ENCODE assay signal across 1 cellular context in the genomic region with DNA sequence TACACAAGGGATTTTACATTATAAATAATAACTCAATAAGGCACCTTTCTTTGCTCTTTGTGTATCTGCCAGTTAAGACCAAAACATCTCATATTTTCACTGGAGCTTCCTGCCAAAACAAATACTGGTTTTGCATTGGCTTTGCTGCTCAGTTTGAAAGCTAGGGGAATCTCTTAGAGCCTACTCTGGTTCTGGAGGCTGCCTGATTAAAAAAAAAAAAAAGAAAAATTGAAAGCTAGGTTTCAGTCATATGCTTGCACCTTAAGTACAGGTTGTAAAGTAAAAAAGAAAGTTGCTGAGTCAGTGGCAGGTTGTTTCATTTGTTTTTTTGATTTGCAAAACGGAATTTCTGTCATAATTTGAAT.
TF ChIP-seq lines count a peak whose summit lies in the region.

No MANE protein-coding gene starts in this region.

TF ChIP-seq in GM12878, 131 proteins besides CTCF, POLR2A, EP300 and RAD21 (continued from another document):
- TF ChIP-seq, protein P1, sequence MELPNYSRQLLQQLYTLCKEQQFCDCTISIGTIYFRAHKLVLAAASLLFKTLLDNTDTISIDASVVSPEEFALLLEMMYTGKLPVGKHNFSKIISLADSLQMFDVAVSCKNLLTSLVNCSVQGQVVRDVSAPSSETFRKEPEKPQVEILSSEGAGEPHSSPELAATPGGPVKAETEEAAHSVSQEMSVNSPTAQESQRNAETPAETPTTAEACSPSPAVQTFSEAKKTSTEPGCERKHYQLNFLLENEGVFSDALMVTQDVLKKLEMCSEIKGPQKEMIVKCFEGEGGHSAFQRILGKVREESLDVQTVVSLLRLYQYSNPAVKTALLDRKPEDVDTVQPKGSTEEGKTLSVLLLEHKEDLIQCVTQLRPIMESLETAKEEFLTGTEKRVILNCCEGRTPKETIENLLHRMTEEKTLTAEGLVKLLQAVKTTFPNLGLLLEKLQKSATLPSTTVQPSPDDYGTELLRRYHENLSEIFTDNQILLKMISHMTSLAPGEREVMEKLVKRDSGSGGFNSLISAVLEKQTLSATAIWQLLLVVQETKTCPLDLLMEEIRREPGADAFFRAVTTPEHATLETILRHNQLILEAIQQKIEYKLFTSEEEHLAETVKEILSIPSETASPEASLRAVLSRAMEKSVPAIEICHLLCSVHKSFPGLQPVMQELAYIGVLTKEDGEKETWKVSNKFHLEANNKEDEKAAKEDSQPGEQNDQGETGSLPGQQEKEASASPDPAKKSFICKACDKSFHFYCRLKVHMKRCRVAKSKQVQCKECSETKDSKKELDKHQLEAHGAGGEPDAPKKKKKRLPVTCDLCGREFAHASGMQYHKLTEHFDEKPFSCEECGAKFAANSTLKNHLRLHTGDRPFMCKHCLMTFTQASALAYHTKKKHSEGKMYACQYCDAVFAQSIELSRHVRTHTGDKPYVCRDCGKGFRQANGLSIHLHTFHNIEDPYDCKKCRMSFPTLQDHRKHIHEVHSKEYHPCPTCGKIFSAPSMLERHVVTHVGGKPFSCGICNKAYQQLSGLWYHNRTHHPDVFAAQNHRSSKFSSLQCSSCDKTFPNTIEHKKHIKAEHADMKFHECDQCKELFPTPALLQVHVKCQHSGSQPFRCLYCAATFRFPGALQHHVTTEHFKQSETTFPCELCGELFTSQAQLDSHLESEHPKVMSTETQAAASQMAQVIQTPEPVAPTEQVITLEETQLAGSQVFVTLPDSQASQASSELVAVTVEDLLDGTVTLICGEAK (IDR thresholded peaks at IDR 0.05; ENCODE audit: borderline replicate concordance), result no peak
- TF ChIP-seq CBX5 (IDR thresholded peaks at IDR 0.05; ENCODE audit: low read depth) (no peak), NFIC (IDR thresholded peaks at IDR 0.05; ENCODE audit: low read depth, low read length) (peak; percentile 34; the same call in 1 of the 2 replicates), POLR2AphosphoS5 (IDR thresholded peaks at IDR 0.05; ENCODE audit: low read length) (no peak), NFXL1 (IDR thresholded peaks at IDR 0.05; ENCODE audit: borderline replicate concordance) (no peak), CHD1 (IDR thresholded peaks at IDR 0.05; ENCODE audit: low read depth, low read length) (no peak), SMAD1 (IDR thresholded peaks at IDR 0.05; ENCODE audit: low read depth, partially characterized antibody) (no peak), BMI1 (IDR thresholded peaks at IDR 0.05; ENCODE audit: borderline replicate concordance) (no peak), MTA2 (IDR thresholded peaks at IDR 0.05; ENCODE audit: low read depth) (no peak), FOXM1 (IDR thresholded peaks at IDR 0.05; ENCODE audit: low read depth, low read length) (0 out of 2 replicates have a peak, but pooled peaks have one; percentile 46), SUPT20H (IDR thresholded peaks at IDR 0.05; ENCODE audit: borderline replicate concordance, control insufficient read depth, low read depth, low read length) (no peak), ZNF384 (IDR thresholded peaks at IDR 0.05; ENCODE audit: borderline replicate concordance, low read depth, low read length) (peak; percentile 90), PML (IDR thresholded peaks at IDR 0.05; ENCODE audit: low read length) (0 out of 2 replicates have a peak, but pooled peaks have one; percentile 27)
- TF ChIP-seq, protein P2, sequence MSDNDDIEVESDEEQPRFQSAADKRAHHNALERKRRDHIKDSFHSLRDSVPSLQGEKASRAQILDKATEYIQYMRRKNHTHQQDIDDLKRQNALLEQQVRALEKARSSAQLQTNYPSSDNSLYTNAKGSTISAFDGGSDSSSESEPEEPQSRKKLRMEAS (IDR thresholded peaks at IDR 0.05; ENCODE audit: low read depth, low read length), result peak; percentile 30; the same call in 1 of the 2 replicates
